In the genomic region with DNA sequence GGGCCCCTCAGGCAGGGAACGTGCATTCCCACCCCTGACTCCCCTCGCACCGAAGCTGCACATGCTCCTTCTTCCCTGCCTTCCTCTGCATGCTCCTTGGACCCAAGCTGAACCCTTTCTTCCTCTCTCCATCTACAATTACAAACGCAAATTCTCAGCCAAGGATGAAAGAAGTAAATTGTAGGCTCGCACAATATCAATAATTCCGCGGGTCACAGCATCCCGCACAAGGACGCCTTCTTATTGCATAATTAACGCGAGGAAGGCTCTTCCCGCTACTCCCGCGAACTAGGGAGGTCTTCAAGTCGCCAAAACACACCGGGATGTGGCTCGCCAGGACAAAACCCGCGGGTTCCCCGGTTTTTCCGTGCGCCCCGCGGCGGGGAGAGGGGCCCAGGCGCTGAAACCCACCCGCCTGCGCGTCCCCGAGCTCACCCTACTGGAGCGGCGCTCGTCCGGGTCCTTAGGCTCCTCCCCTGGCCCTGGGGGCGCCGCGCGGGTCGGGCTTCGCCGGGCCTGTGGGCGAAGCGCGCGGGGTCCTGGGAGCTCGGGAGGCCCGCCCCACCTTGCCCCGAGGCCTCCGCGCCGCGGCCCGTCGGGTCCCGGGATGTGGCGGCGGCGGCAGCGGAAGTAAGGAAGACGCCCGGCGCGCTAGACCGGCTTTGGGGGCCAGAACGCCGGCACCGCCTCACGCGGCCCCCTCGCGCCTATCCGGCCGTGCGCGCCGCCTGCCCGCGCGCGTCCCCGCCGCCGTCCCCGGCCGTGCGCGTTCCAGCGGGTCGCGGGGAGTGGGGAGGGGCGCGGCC, we compare ENCODE assay signal across 8 cellular contexts. TPM values are rescaled to one million over a fixed set of nuclear protein-coding genes. Genes with fewer than 3 reads are reported as not detected.
DNase-seq lines count a peak whose midpoint lies in the region; ATAC-seq, FAIRE-seq and TF ChIP-seq lines count a peak whose summit lies in the region.

A gene with protein sequence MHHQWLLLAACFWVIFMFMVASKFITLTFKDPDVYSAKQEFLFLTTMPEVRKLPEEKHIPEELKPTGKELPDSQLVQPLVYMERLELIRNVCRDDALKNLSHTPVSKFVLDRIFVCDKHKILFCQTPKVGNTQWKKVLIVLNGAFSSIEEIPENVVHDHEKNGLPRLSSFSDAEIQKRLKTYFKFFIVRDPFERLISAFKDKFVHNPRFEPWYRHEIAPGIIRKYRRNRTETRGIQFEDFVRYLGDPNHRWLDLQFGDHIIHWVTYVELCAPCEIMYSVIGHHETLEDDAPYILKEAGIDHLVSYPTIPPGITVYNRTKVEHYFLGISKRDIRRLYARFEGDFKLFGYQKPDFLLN (minus strand): TSS at position 730 of the 806 bp plus-strand sequence. CDS start 10,993 bp downstream, outside the sequence.

- H4K20me1 ChIP-seq in endothelial cell of umbilical vein (replicated peaks; ENCODE audit: control insufficient read depth, extremely low read depth, insufficient read depth, low read length): no peaks in the 10 kb centered on the region

- H3K9ac ChIP-seq in endothelial cell of umbilical vein (replicated peaks; ENCODE audit: extremely low read depth, insufficient read depth, low read length): peak within 1 kb of the TSS; percentile 71

- H2AFZ ChIP-seq in endothelial cell of umbilical vein (ENCODE audit: low read depth, low read length): peak within 1 kb of the TSS; percentile 83

- CTCF ChIA-PET in endothelial cell of umbilical vein (lab: Charles Lee): interaction anchor here (1.0 to 1.8 kb wide), 5 partner anchors 9 to 154 kb away, joined by 3 to 8 read pairs (median 4); a partner anchor contains a TSS

- H3K9me3 ChIP-seq in endothelial cell of umbilical vein (replicated peaks; ENCODE audit: control insufficient read depth, insufficient read depth, low read length): no peaks in the 10 kb centered on the region
- no peaks in the 10 kb centered on the region for H3K9me3 ChIP-seq in mononuclear cell (ENCODE audit: low read depth, low read length)

- H3K4me1 ChIP-seq in endothelial cell of umbilical vein (ENCODE audit: control insufficient read depth, extremely low read depth, insufficient read depth, low read length): peaks cover 5% of the 10 kb centered on the region
- peaks cover 20% of the 10 kb centered on the region for H3K4me1 ChIP-seq in mononuclear cell (ENCODE audit: insufficient read depth, low read length)

- in situ Hi-C loops in ACHN (cut with HindIII; ENCODE audit: low pct_ligation_motif_present, low pct_unique_long_range_greater_than_20kb, low sequenced_read_pairs): no loop called here

- H3K27me3 ChIP-seq in endothelial cell of umbilical vein (ENCODE audit: control insufficient read depth in 2 of 2, insufficient read depth in 2 of 2, low read length in 2 of 2) (no peaks in the 10 kb centered on the region), mononuclear cell (ENCODE audit: insufficient read depth, low read length) (no peaks in the 10 kb centered on the region)

- H3K4me2 ChIP-seq in endothelial cell of umbilical vein (ENCODE audit: insufficient read depth, low read length): peak within 1 kb of the TSS; percentile 71

- no peak for TF ChIP-seq CTCF in endothelial cell of umbilical vein (IDR thresholded peaks at IDR 0.05; ENCODE audit: extremely low read depth in 1 of 2, insufficient read depth in 1 of 2, low read depth in 1 of 2, low read length in 2 of 2)

- H3K4me3 ChIP-seq in endothelial cell of umbilical vein (replicated peaks in 1 of 3; ENCODE audit: insufficient read depth in 1 of 3, low read depth in 1 of 3, low read length in 3 of 3): peak within 1 kb of the TSS; percentile 62 to 87 (median 80)
- peak within 1 kb of the TSS; percentile 49 for H3K4me3 ChIP-seq in mononuclear cell (ENCODE audit: low read length)

- H3K36me3 ChIP-seq in endothelial cell of umbilical vein (ENCODE audit: control insufficient read depth in 2 of 2, extremely low read depth in 1 of 2, insufficient read depth in 2 of 2, low read length in 2 of 2): peaks cover 0 to 3% of the 10 kb centered on the region in 2 experiments

- dilution Hi-C loops in endothelial cell of umbilical vein (cut with MboI; ENCODE audit: extremely low pct_ligation_motif_present, low sequenced_read_pairs): no loop called here

- H3K79me2 ChIP-seq in endothelial cell of umbilical vein (ENCODE audit: control insufficient read depth, insufficient read depth, low read length): peaks cover 3% of the 10 kb centered on the region

- DNase-seq in ACHN (peak; percentile 65), NCI-H69 (lab: John Stamatoyannopoulos, UW) (peak; percentile 72), endothelial cell of umbilical vein (ENCODE audit: low read depth, low spot score) (peak; percentile 66)
- DNase-seq in activated CD8-positive, alpha-beta memory T cell treated with anti-CD3 and anti-CD28 coated beads, Interleukin-2, amount 50 U/mL, for 4 hours: peak; percentile 61
- peak; percentile 54 for DNase-seq in stimulated activated CD8-positive, alpha-beta memory T cell treated with anti-CD3 and anti-CD28 coated beads, Interleukin-4, amount 100 ng/mL, for 24 hours (ENCODE audit: low read depth)

- peak within 1 kb of the TSS; percentile 38 for H3K27ac ChIP-seq in endothelial cell of umbilical vein (ENCODE audit: insufficient read depth, low read depth, low read length)

- ATAC-seq in GM18861 (IDR thresholded peaks at IDR 0.05; ENCODE audit: unreplicated experiment) (peak; percentile 87), HG03103 (IDR thresholded peaks at IDR 0.05; ENCODE audit: low read depth, unreplicated experiment) (peak; percentile 88)

- POLR2A ChIA-PET in endothelial cell of umbilical vein (lab: Charles Lee): interaction anchor here (0.6 to 1.0 kb wide), 2 partner anchors 146 to 154 kb away, joined by 3 read pairs; a partner anchor contains a TSS

- FAIRE-seq in endothelial cell of umbilical vein (lab: Jason Lieb, UNC): no peak

- intact Hi-C loops in endothelial cell of umbilical vein (cut with micrococcal nuclease): no loop called here

- TF ChIP-seq POLR2A in endothelial cell of umbilical vein (IDR thresholded peaks at IDR 0.05; ENCODE audit: low read depth, low read length): no peak

- BruUV-seq in endothelial cell of umbilical vein (replicated peaks; lab: Mats Ljungman, UMichigan): no TSS peak

- H3K9me1 ChIP-seq in endothelial cell of umbilical vein (replicated peaks; ENCODE audit: control insufficient read depth, extremely low read depth, insufficient read depth, low read length): no peaks in the 10 kb centered on the region

TF ChIP-seq in endothelial cell of umbilical vein, 7 proteins besides CTCF, POLR2A, EP300 and RAD21:
- no peak for TF ChIP-seq MYC (IDR thresholded peaks at IDR 0.05; ENCODE audit: low read depth, low read length)
- TF ChIP-seq POLR2AphosphoS5 (IDR thresholded peaks at IDR 0.05; ENCODE audit: insufficient read depth, low read depth, low read length): peak; percentile 71

RNA-seq across cellular contexts. Expression of the gene that starts here (rescaled TPM):
- total RNA-seq in endothelial cell of umbilical vein (12.3 and 13.1 TPM in 2 replicates), mononuclear cell (6.0 TPM)
- polyA plus RNA-seq in endothelial cell of umbilical vein: 10.8 and 11.1 TPM in 2 replicates
- 12.4 and 15.7 TPM in 2 replicates for polyA plus RNA-seq in endothelial cell of umbilical vein (2011; cell fraction: cytosol; rRNA removed)
- polyA plus RNA-seq in endothelial cell of umbilical vein (2011; cell fraction: nucleus; rRNA removed): 18.2 and 21.3 TPM in 2 replicates
- 12.8 and 13.7 TPM in 2 replicates for polyA plus RNA-seq in endothelial cell of umbilical vein (2012)
- 15.3 and 23.4 TPM in 2 replicates for polyA minus RNA-seq in endothelial cell of umbilical vein
- 3.1 TPM for polyA minus RNA-seq in endothelial cell of umbilical vein (2011; cell fraction: cytosol; rRNA and poly(A)+ RNA removed)
- 9.2 and 10.8 TPM in 2 replicates for polyA minus RNA-seq in endothelial cell of umbilical vein (2011; cell fraction: nucleus; rRNA and poly(A)+ RNA removed)

Comparison
In these comparisons a context has a peak if more than half of its experiments do, and no peak if none do; other contexts are left out.
1. Peak in every context shown above with its lines: DNase-seq, ATAC-seq, H3K4me3 ChIP-seq and H3K27ac ChIP-seq.